In the genomic region with DNA sequence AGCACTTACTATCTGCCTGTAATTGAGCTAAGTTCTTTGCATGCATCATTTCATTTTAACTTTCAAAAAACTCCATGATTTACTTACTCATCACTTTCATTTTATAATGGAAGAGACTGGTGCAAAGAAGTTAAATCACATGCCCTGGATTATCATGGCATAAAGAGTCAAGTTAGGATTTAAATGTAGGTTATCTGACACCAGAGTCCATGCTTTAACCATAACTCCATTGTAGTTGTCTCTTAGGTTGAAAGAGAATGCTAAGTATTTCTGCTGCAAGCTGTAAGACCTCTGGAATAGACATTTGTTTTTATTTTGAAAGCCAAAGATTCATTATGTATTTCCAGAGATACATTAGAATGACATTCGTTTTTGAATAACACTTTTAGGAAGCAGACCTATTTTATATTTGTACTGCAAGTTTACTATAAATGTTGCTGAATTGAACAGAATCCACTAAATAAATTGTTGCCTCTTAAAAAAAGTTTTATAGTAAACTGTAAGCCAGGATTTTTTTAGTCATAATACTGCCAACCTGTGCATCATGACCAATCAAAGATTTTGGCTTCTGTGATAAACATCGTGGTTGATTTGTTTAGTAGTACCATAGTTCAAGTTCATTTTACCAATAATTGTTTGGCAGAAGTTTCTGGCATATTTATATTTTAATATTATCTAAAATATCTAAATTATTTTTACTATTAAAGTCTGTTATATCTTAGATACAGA, we compare ENCODE assay signal across 34 cellular contexts. TPM values are rescaled to one million over a fixed set of nuclear protein-coding genes. Genes with fewer than 3 reads are reported as not detected.
DNase-seq lines count a peak whose midpoint lies in the region; ATAC-seq, FAIRE-seq and TF ChIP-seq lines count a peak whose summit lies in the region.
"Had no signal": no experiment of that assay in that cellular context is flagged by ENCODE, and none has a peak within 500 bp of the region (broad histone marks: within the 10 kb centered on the region; RNA-seq: fewer than 3 reads in every experiment).

No MANE protein-coding gene starts in this region.

- WGBS in pancreas, 2 donors: 29 to 31% methylated on average over 2 of the region's 2 CpGs

- no peaks in the 10 kb centered on the region for H4K20me1 ChIP-seq in fibroblast of lung (ENCODE audit: control insufficient read depth, extremely low read depth, insufficient read depth, low read length)

- H3K9me3 ChIP-seq in fibroblast of lung (ENCODE audit: control insufficient read depth, insufficient read depth, low read depth, low read length): no peaks in the 10 kb centered on the region
- no peaks in the 10 kb centered on the region for H3K9me3 ChIP-seq in pancreas
- H3K9me3 ChIP-seq: esophagus muscularis mucosa, gastroesophageal sphincter, stomach, tibial artery had no signal

- H3K4me3 Mint-ChIP-seq in natural killer cell treated with Interleukin-12 subunit alpha and Interleukin-12 subunit beta and Interleukin-15 and Interleukin-18, amount 100 ng/mL, for 72 hours: no peak overlapping the region
- H3K4me3 Mint-ChIP-seq: CD4-positive, alpha-beta memory T cell; H9; T-cell had no signal

- intact Hi-C loops in pancreas (cut with DNase I): no loop called here

- H3K9me3 Mint-ChIP-seq in natural killer cell treated with Interleukin-12 subunit alpha and Interleukin-12 subunit beta and Interleukin-15 and Interleukin-18, amount 100 ng/mL, for 72 hours: no peaks in the 10 kb centered on the region
- H3K9me3 Mint-ChIP-seq: CD4-positive, alpha-beta memory T cell; H9; T-cell had no signal

- H3K27ac ChIP-seq in ACC112 (ENCODE audit: low read depth, low read length) (peak overlapping the region; percentile 48), fibroblast of lung (ENCODE audit: insufficient read depth, low read length) (no peak overlapping the region), foreskin keratinocyte (no peak overlapping the region), pancreas (no peak overlapping the region)
- H3K27ac ChIP-seq: esophagus muscularis mucosa, gastroesophageal sphincter, stomach, tibial artery had no signal

- H3K79me2 ChIP-seq in ACC112 (ENCODE audit: control insufficient read depth, insufficient read depth, low read length, unreplicated experiment) (no peaks in the 10 kb centered on the region), fibroblast of lung (ENCODE audit: control insufficient read depth, insufficient read depth, low read length) (no peaks in the 10 kb centered on the region)

- H3K4me3 ChIP-seq in ACC112 (ENCODE audit: low read depth, low read length) (no peak overlapping the region), fibroblast of lung (replicated peaks in 1 of 4; ENCODE audit: control extremely low read depth in 1 of 4, insufficient read depth in 1 of 4, low read depth in 3 of 4, low read length in 4 of 4) (no peak overlapping the region), pancreas (no peak overlapping the region)
- H3K4me3 ChIP-seq: esophagus muscularis mucosa, gastroesophageal sphincter, stomach, tibial artery had no signal

- H3K4me2 ChIP-seq in fibroblast of lung (ENCODE audit: extremely low read depth, insufficient read depth, low read length): peak overlapping the region; percentile 64

- H3K27ac Mint-ChIP-seq in natural killer cell treated with Interleukin-12 subunit alpha and Interleukin-12 subunit beta and Interleukin-15 and Interleukin-18, amount 100 ng/mL, for 72 hours: no peak overlapping the region
- H3K27ac Mint-ChIP-seq: CD4-positive, alpha-beta memory T cell; H9; T-cell had no signal

- TF ChIP-seq CTCF in fibroblast of lung (conservative IDR thresholded peaks at IDR 0.05 in 1 of 2, IDR thresholded peaks at IDR 0.05 in 1 of 2; ENCODE audit: low read depth in 1 of 2, low read length in 2 of 2) (no peak), foreskin keratinocyte (conservative IDR thresholded peaks at IDR 0.05) (no peak), pancreas (IDR thresholded peaks at IDR 0.05) (no peak)

- no peaks in the 10 kb centered on the region for H3K27me3 ChIP-seq in ACC112 (ENCODE audit: insufficient read depth, low read length)
- no peaks in the 10 kb centered on the region for H3K27me3 ChIP-seq in fibroblast of lung (ENCODE audit: control insufficient read depth, insufficient read depth, low read length)
- no peaks in the 10 kb centered on the region for H3K27me3 ChIP-seq in foreskin keratinocyte
- no peaks in the 10 kb centered on the region for H3K27me3 ChIP-seq in pancreas
- H3K27me3 ChIP-seq: esophagus muscularis mucosa, gastroesophageal sphincter, stomach, tibial artery had no signal

- H3K4me1 Mint-ChIP-seq in natural killer cell treated with Interleukin-12 subunit alpha and Interleukin-12 subunit beta and Interleukin-15 and Interleukin-18, amount 100 ng/mL, for 72 hours (ENCODE audit: low read depth in 2 of 2): no peaks in the 10 kb centered on the region
- H3K4me1 Mint-ChIP-seq: H9, T-cell had no signal

- H3K36me3 ChIP-seq in ACC112 (ENCODE audit: insufficient read depth, low read length) (peaks cover 37% of the 10 kb centered on the region), fibroblast of lung (ENCODE audit: control insufficient read depth, insufficient read depth, low read length) (no peaks in the 10 kb centered on the region), pancreas (no peaks in the 10 kb centered on the region)

- no peaks in the 10 kb centered on the region for H3K27me3 Mint-ChIP-seq in natural killer cell treated with Interleukin-12 subunit alpha and Interleukin-12 subunit beta and Interleukin-15 and Interleukin-18, amount 100 ng/mL, for 72 hours
- H3K27me3 Mint-ChIP-seq: CD4-positive, alpha-beta memory T cell had no signal

- DNase-seq in HT-29 (ENCODE audit: low spot score): peak; percentile 25
- peak; percentile 33 to 56 for DNase-seq in fibroblast of lung (ENCODE audit: low read depth in 2 of 2)
- no peak for DNase-seq in foreskin keratinocyte
- DNase-seq in natural killer cell treated with Interleukin-12 subunit alpha and Interleukin-12 subunit beta and Interleukin-15 and Interleukin-18, amount 100 ng/mL, for 72 hours (ENCODE audit: low spot score): no peak
- no peak for DNase-seq in pancreas
- DNase-seq in NCI-H1092 (lab: John Stamatoyannopoulos, UW): no peak
- DNase-seq: 8988T; activated CD4-positive, alpha-beta T cell treated with anti-CD3 and anti-CD28 coated beads, Interleukin-2, amount 50 U/mL, for 48 hours; activated naive CD4-positive, alpha-beta T cell treated with Interleukin-2 at 50 U/mL for 16 hours; AML-193; amygdala; CD4-positive, alpha-beta memory T cell; cortex of kidney; DMS 273 treated with DMSO at 0.1 percent for 48 hours; GF-D8; H9; hippocampal formation; MM.1S; NCI-H1417 treated with DMSO at 0.1 percent for 48 hours; NCI-H2107; NCI-H446; NCI-H82; nucleus accumbens; small intestine; stimulated activated CD4-positive, alpha-beta T cell treated with anti-CD3 and anti-CD28 coated beads, Interleukin-2, amount 100 ng/mL, for 24 hours; stomach; T-cell; tibial artery had no signal

- FAIRE-seq in TTC549 (lab: Jason Lieb, UNC) (peak; percentile 81), pancreas (lab: Jason Lieb, UNC) (no peak)
- FAIRE-seq: small intestine had no signal

- H2AFZ ChIP-seq in ACC112 (ENCODE audit: low read length, unreplicated experiment) (peak overlapping the region; percentile 20), fibroblast of lung (ENCODE audit: low read length) (no peak overlapping the region)

- no peaks in the 10 kb centered on the region for H3K36me3 Mint-ChIP-seq in natural killer cell treated with Interleukin-12 subunit alpha and Interleukin-12 subunit beta and Interleukin-15 and Interleukin-18, amount 100 ng/mL, for 72 hours
- H3K36me3 Mint-ChIP-seq: T-cell had no signal

- ATAC-seq in foreskin keratinocyte (no peak), pancreas (no peak)
- ATAC-seq in natural killer cell treated with Interleukin-12 subunit alpha and Interleukin-12 subunit beta and Interleukin-15 and Interleukin-18, amount 100 ng/mL, for 72 hours: no peak
- ATAC-seq: gastroesophageal sphincter, Right ventricle myocardium inferior, T-cell had no signal

- H3K4me1 ChIP-seq in ACC112 (ENCODE audit: control insufficient read depth, insufficient read depth, low read length, unreplicated experiment) (peaks cover 21% of the 10 kb centered on the region), fibroblast of lung (ENCODE audit: control insufficient read depth, extremely low read depth, insufficient read depth, low read length) (peaks cover 7% of the 10 kb centered on the region), foreskin keratinocyte (peaks cover 31% of the 10 kb centered on the region), pancreas (no peaks in the 10 kb centered on the region)
- H3K4me1 ChIP-seq: esophagus muscularis mucosa, gastroesophageal sphincter, stomach, tibial artery had no signal

- no peak overlapping the region for H3K9ac ChIP-seq in fibroblast of lung (ENCODE audit: insufficient read depth, low read length)

RNA-seq across cellular contexts. Expression of gene CFH, which starts 26.1 kb away (rescaled TPM):
- 27.3 and 28.8 TPM in 2 replicates for total RNA-seq in HT-29 (2014; rRNA removed; shearing (Covaris generic))
- total RNA-seq in fibroblast of lung (146 and 237 TPM in 2 replicates), foreskin keratinocyte (0.46 and 1.1 TPM in 2 replicates), pancreas (10 to 100 TPM in 3 of 6 donors, 1 to 10 TPM in 3; 4.0 to 25.7 (median 12.1) TPM)
- polyA plus RNA-seq in fibroblast of lung (83.0 and 108 TPM in 2 replicates), foreskin keratinocyte (0.18 and 0.77 TPM in 2 replicates), pancreas (1 to 10 TPM; 3.3 to 8.5 TPM)
- polyA plus RNA-seq in fibroblast of lung (2012): 49.9 and 64.7 TPM in 2 replicates
- 0.75 and 1.4 TPM in 2 replicates for polyA minus RNA-seq in fibroblast of lung (ENCODE audit: low replicate concordance)
- total RNA-seq in natural killer cell treated with Interleukin-12 subunit alpha and Interleukin-12 subunit beta and Interleukin-15 and Interleukin-18, amount 100 ng/mL, for 72 hours: 1 to 10 TPM; 8.8 to 9.4 TPM
- total RNA-seq: H9, OCI-LY7 had no signal

Comparison
In these comparisons a context has a peak if more than half of its experiments do, and no peak if none do; other contexts are left out.
1. DNase-seq: peak in HT-29 (single experiment) and fibroblast of lung (2 of 2); none in foreskin keratinocyte (0 of 2), natural killer cell treated with Interleukin-12 subunit alpha and Interleukin-12 subunit beta and Interleukin-15 and Interleukin-18, amount 100 ng/mL, for 72 hours (single experiment), pancreas (0 of 6) and NCI-H1092 (single experiment).